In the genomic region with DNA sequence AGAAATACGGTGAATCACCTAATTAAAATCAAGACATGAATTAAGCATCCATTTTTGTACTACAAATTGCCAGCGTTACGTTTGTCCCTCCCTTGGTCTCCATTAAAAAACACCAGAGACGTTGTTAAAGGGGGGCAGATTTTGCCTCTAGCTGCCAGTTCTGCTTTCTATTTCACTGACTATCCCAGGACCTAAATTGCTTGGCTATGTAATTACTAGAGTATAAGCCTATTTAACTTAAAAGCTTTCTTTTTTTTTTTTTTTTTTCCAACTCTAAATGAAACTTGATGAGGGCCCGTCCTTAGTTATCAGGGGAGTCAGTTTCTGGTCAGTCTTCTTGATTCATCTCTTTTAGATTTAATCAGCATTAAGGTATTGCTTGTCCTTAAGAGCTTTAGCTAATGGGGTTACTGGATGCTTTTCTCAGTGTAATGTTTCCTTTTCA, we compare ENCODE assay signal across 8 cellular contexts. TPM values are rescaled to one million over a fixed set of nuclear protein-coding genes. Genes with fewer than 3 reads are reported as not detected.
DNase-seq lines count a peak whose midpoint lies in the region; ATAC-seq lines count a peak whose summit lies in the region.

No MANE protein-coding gene starts in this region.

- peaks cover 26% of the 10 kb centered on the region for H3K27me3 Mint-ChIP-seq in activated naive CD4-positive, alpha-beta T cell treated with anti-CD3 and anti-CD28 coated beads, Interleukin-2, amount 10 ng/mL, durations not matched to agents 7 days and 5 days
- no peaks in the 10 kb centered on the region for H3K27me3 Mint-ChIP-seq in natural killer cell treated with Interleukin-12 subunit alpha and Interleukin-12 subunit beta and Interleukin-15 and Interleukin-18, amount 100 ng/mL, for 72 hours

- peaks cover 4% of the 10 kb centered on the region for H3K27me3 ChIP-seq in endocrine pancreas (ENCODE audit: control insufficient read depth, insufficient read depth, low read length)

- H3K9me3 ChIP-seq in endocrine pancreas (ENCODE audit: control insufficient read depth, low read length) = no peaks in the 10 kb centered on the region

- H3K36me3 Mint-ChIP-seq in activated naive CD4-positive, alpha-beta T cell treated with anti-CD3 and anti-CD28 coated beads, Interleukin-2, amount 10 ng/mL, durations not matched to agents 7 days and 5 days = peaks cover 26% of the 10 kb centered on the region
- peaks cover 20% of the 10 kb centered on the region for H3K36me3 Mint-ChIP-seq in natural killer cell treated with Interleukin-12 subunit alpha and Interleukin-12 subunit beta and Interleukin-15 and Interleukin-18, amount 100 ng/mL, for 72 hours

- no peak for ATAC-seq in natural killer cell treated with Interleukin-12 subunit alpha and Interleukin-12 subunit beta and Interleukin-15 and Interleukin-18, amount 100 ng/mL, for 72 hours
- ATAC-seq in GM19328 (IDR thresholded peaks at IDR 0.05; ENCODE audit: unreplicated experiment) = no peak

- H3K4me3 ChIP-seq in endocrine pancreas (ENCODE audit: control insufficient read depth, insufficient read depth, low read length) = peak overlapping the region; percentile 64

- CTCF ChIA-PET in activated naive CD4-positive, alpha-beta T cell treated with anti-CD3 and anti-CD28 coated beads, Interleukin-2, amount 10 ng/mL, durations not matched to agents 7 days and 5 days (lab: Charles Lee) = no interaction called here

- peaks cover 55% of the 10 kb centered on the region for H3K4me1 Mint-ChIP-seq in activated naive CD4-positive, alpha-beta T cell treated with anti-CD3 and anti-CD28 coated beads, Interleukin-2, amount 10 ng/mL, durations not matched to agents 7 days and 5 days
- H3K4me1 Mint-ChIP-seq in natural killer cell treated with Interleukin-12 subunit alpha and Interleukin-12 subunit beta and Interleukin-15 and Interleukin-18, amount 100 ng/mL, for 72 hours (ENCODE audit: low read depth in 2 of 2) = peaks cover 44 to 64% of the 10 kb centered on the region in 2 donors

- H3K9ac ChIP-seq in endocrine pancreas (ENCODE audit: control insufficient read depth, insufficient read depth, low read length) = no peak overlapping the region

- no peaks in the 10 kb centered on the region for H3K4me1 ChIP-seq in endocrine pancreas (ENCODE audit: control insufficient read depth, insufficient read depth, low read length)

- no peaks in the 10 kb centered on the region for H3K9me3 Mint-ChIP-seq in activated naive CD4-positive, alpha-beta T cell treated with anti-CD3 and anti-CD28 coated beads, Interleukin-2, amount 10 ng/mL, durations not matched to agents 7 days and 5 days
- no peaks in the 10 kb centered on the region for H3K9me3 Mint-ChIP-seq in natural killer cell treated with Interleukin-12 subunit alpha and Interleukin-12 subunit beta and Interleukin-15 and Interleukin-18, amount 100 ng/mL, for 72 hours

- DNase-seq in activated naive CD4-positive, alpha-beta T cell treated with anti-CD3 and anti-CD28 coated beads, Interleukin-2, amount 10 ng/mL, durations not matched to agents 7 days and 5 days = peak; percentile 25
- no peak for DNase-seq in activated naive CD4-positive, alpha-beta T cell (lab: John Stamatoyannopoulos, UW)
- DNase-seq in RPMI8226 (peak; percentile 42), HT-29 (ENCODE audit: low spot score) (no peak), NCI-H128 (lab: John Stamatoyannopoulos, UW; ENCODE audit: unreplicated experiment) (no peak)
- no peak for DNase-seq in natural killer cell treated with Interleukin-12 subunit alpha and Interleukin-12 subunit beta and Interleukin-15 and Interleukin-18, amount 100 ng/mL, for 72 hours (ENCODE audit: low spot score)

- no peaks in the 10 kb centered on the region for H3K36me3 ChIP-seq in endocrine pancreas (ENCODE audit: control insufficient read depth, insufficient read depth, low read length)

- H3K4me3 Mint-ChIP-seq in activated naive CD4-positive, alpha-beta T cell treated with anti-CD3 and anti-CD28 coated beads, Interleukin-2, amount 10 ng/mL, durations not matched to agents 7 days and 5 days = peak overlapping the region; percentile 84
- H3K4me3 Mint-ChIP-seq in natural killer cell treated with Interleukin-12 subunit alpha and Interleukin-12 subunit beta and Interleukin-15 and Interleukin-18, amount 100 ng/mL, for 72 hours = peak overlapping the region; percentile 99

- H3K27ac Mint-ChIP-seq in activated naive CD4-positive, alpha-beta T cell treated with anti-CD3 and anti-CD28 coated beads, Interleukin-2, amount 10 ng/mL, durations not matched to agents 7 days and 5 days = peak overlapping the region; percentile 98
- H3K27ac Mint-ChIP-seq in natural killer cell treated with Interleukin-12 subunit alpha and Interleukin-12 subunit beta and Interleukin-15 and Interleukin-18, amount 100 ng/mL, for 72 hours = peak overlapping the region; percentile 97

RNA-seq across cellular contexts. Expression of a gene that starts 1.1 kb away (rescaled TPM):
- 10 to 100 TPM; 42.9 to 73.6 TPM for total RNA-seq in natural killer cell treated with Interleukin-12 subunit alpha and Interleukin-12 subunit beta and Interleukin-15 and Interleukin-18, amount 100 ng/mL, for 72 hours
- total RNA-seq in HT-29 (2014; rRNA removed; shearing (Covaris generic)) = 174 and 184 TPM in 2 replicates

Comparison
In these comparisons a context has a peak if more than half of its experiments do, and no peak if none do; other contexts are left out.
1. DNase-seq: peak in activated naive CD4-positive, alpha-beta T cell treated with anti-CD3 and anti-CD28 coated beads, Interleukin-2, amount 10 ng/mL, durations not matched to agents 7 days and 5 days (single experiment) and RPMI8226 (single experiment); none in activated naive CD4-positive, alpha-beta T cell (0 of 4), natural killer cell treated with Interleukin-12 subunit alpha and Interleukin-12 subunit beta and Interleukin-15 and Interleukin-18, amount 100 ng/mL, for 72 hours (single experiment), HT-29 (single experiment) and NCI-H128 (single experiment).